Comparison of ENCODE assay signal across 24 cellular contexts in the genomic region with DNA sequence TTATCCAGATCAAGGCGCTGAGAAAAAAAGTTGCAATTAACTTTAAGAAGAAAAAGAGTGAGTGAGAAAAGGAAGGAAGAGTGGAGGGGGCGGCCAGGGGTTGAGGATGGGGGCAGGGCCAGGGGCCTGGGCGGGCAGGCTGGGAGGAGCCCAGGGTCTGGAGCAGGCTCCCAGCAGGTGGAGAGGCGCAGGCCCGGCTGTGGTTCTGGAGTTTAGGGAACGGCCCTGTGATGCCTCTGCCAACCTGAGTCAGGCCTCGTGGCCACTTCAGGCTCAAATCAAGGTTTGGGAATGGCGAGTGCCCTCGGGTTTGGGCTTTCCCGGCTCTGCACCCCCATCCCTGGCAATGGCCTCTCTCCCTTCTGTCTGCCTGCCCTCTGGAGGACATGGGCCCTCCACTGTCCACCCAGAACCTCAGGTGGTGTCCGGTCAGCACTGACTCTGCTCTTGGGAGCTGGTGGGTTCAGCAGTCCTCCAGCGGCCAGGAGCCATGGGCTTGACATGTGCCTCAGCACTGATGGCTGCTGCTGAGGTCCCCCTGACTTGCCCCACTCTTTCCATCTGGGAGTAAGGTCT. TPM values are rescaled to one million over a fixed set of nuclear protein-coding genes. Genes with fewer than 3 reads are reported as not detected.
"Had no signal": no experiment of that assay in that cellular context is flagged by ENCODE, and none has a peak within 500 bp of the region (broad histone marks: within the 10 kb centered on the region; RNA-seq: fewer than 3 reads in every experiment).

No MANE protein-coding gene starts in this region.

- H3K4me3 Mint-ChIP-seq: effector memory CD8-positive, alpha-beta T cell; memory B cell; mesothelial cell of epicardium; naive thymus-derived CD8-positive, alpha-beta T cell; neural crest cell; stimulated activated naive B cell treated with anti-CD40 and anti-IgM and Interleukin-4, amounts not matched to agents 10 μg/mL and 1 μg/mL and 100 μg/mL, for 72 hours; stimulated activated naive CD8-positive, alpha-beta T cell treated with anti-CD3 and anti-CD28 coated beads, Interleukin-15, Interleukin-2, amounts not matched to agents 100 ng/mL and 50 ng/mL, for 24 hours had no signal

- DNase-seq: cerebellar nuclear complex; cortex of kidney; effector memory CD8-positive, alpha-beta T cell; gastrocnemius medialis; kidney; naive thymus-derived CD8-positive, alpha-beta T cell; nucleus accumbens; spleen; stimulated activated CD4-positive, alpha-beta T cell treated with anti-CD3 and anti-CD28 coated beads, Interleukin-4, amount 100 ng/mL, for 4 hours; stimulated activated naive B cell treated with anti-CD40 and anti-IgM and Interleukin-4, amounts not matched to agents 10 μg/mL and 1 μg/mL and 100 μg/mL, for 72 hours; transverse colon had no signal

- H3K4me1 ChIP-seq: gastrocnemius medialis, prostate gland, right atrium auricular region had no signal

- H3K4me1 Mint-ChIP-seq: memory B cell had no signal

- H3K4me3 ChIP-seq: gastrocnemius medialis, lung, prostate gland, right atrium auricular region, skin epidermis, spleen, transverse colon had no signal

- H3K27me3 ChIP-seq: right atrium auricular region had no signal

- H3K36me3 ChIP-seq: gastrocnemius medialis, prostate gland, right atrium auricular region, spleen, transverse colon had no signal

- ATAC-seq: effector memory CD8-positive, alpha-beta T cell; gastrocnemius medialis; left lobe of liver; naive thymus-derived CD8-positive, alpha-beta T cell; stimulated activated naive B cell treated with anti-CD40 and anti-IgM and Interleukin-4, amounts not matched to agents 10 μg/mL and 1 μg/mL and 100 μg/mL, for 72 hours had no signal

- H3K9me3 ChIP-seq: gastrocnemius medialis, prostate gland, right atrium auricular region, spleen, transverse colon had no signal

- H3K27ac Mint-ChIP-seq: effector memory CD8-positive, alpha-beta T cell; memory B cell; mesothelial cell of epicardium; naive thymus-derived CD8-positive, alpha-beta T cell; stimulated activated naive B cell treated with anti-CD40 and anti-IgM and Interleukin-4, amounts not matched to agents 10 μg/mL and 1 μg/mL and 100 μg/mL, for 72 hours; stimulated activated naive CD8-positive, alpha-beta T cell treated with anti-CD3 and anti-CD28 coated beads, Interleukin-15, Interleukin-2, amounts not matched to agents 100 ng/mL and 50 ng/mL, for 24 hours had no signal

- H3K9me3 Mint-ChIP-seq: effector memory CD8-positive, alpha-beta T cell; memory B cell; mesothelial cell of epicardium; naive thymus-derived CD8-positive, alpha-beta T cell; neural crest cell; stimulated activated naive B cell treated with anti-CD40 and anti-IgM and Interleukin-4, amounts not matched to agents 10 μg/mL and 1 μg/mL and 100 μg/mL, for 72 hours; stimulated activated naive CD8-positive, alpha-beta T cell treated with anti-CD3 and anti-CD28 coated beads, Interleukin-15, Interleukin-2, amounts not matched to agents 100 ng/mL and 50 ng/mL, for 24 hours had no signal

- H3K27ac ChIP-seq: gastrocnemius medialis, prostate gland, right atrium auricular region, skin epidermis, spleen, transverse colon had no signal

- H3K36me3 Mint-ChIP-seq: memory B cell; mesothelial cell of epicardium; naive thymus-derived CD8-positive, alpha-beta T cell; stimulated activated naive B cell treated with anti-CD40 and anti-IgM and Interleukin-4, amounts not matched to agents 10 μg/mL and 1 μg/mL and 100 μg/mL, for 72 hours had no signal

RNA-seq across cellular contexts. Expression of gene EMX2, which starts 41.0 kb away (rescaled TPM):
- total RNA-seq: dermis microvascular lymphatic vessel endothelial cell; glomerular endothelial cell; left lobe of liver; liver; myocyte; naive thymus-derived CD8-positive, alpha-beta T cell; spleen had no signal
- polyA plus RNA-seq: liver; lung; naive thymus-derived CD8-positive, alpha-beta T cell had no signal
